ENCODE assay signal across 1 cellular context in the genomic region with DNA sequence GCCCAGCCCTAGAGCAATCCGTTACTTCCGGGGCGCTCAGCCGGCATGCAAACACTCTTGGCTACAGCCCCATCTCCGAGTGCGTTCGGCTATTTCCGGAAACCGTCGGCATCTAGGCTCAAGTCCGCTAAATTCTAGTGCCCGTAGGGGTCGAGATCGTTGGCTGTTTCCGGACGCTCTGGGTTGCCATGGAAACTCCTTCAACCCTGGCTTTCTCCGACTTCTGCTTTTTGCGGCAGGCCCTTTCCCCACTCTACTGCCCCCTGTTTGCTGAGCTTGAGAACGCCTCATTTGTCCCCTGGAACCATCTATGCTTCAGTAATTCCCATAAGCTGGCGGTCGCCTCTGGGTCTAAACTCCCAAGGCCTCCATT.
A peak's percentile ranks its signal among the peaks of the same experiment; 100 is the strongest.
TF ChIP-seq lines count a peak whose summit lies in the region.

No MANE protein-coding gene starts in this region.

TF ChIP-seq in SK-N-SH, 30 proteins besides CTCF, POLR2A, EP300 and RAD21 (continued from another document):
- TF ChIP-seq, protein P1, sequence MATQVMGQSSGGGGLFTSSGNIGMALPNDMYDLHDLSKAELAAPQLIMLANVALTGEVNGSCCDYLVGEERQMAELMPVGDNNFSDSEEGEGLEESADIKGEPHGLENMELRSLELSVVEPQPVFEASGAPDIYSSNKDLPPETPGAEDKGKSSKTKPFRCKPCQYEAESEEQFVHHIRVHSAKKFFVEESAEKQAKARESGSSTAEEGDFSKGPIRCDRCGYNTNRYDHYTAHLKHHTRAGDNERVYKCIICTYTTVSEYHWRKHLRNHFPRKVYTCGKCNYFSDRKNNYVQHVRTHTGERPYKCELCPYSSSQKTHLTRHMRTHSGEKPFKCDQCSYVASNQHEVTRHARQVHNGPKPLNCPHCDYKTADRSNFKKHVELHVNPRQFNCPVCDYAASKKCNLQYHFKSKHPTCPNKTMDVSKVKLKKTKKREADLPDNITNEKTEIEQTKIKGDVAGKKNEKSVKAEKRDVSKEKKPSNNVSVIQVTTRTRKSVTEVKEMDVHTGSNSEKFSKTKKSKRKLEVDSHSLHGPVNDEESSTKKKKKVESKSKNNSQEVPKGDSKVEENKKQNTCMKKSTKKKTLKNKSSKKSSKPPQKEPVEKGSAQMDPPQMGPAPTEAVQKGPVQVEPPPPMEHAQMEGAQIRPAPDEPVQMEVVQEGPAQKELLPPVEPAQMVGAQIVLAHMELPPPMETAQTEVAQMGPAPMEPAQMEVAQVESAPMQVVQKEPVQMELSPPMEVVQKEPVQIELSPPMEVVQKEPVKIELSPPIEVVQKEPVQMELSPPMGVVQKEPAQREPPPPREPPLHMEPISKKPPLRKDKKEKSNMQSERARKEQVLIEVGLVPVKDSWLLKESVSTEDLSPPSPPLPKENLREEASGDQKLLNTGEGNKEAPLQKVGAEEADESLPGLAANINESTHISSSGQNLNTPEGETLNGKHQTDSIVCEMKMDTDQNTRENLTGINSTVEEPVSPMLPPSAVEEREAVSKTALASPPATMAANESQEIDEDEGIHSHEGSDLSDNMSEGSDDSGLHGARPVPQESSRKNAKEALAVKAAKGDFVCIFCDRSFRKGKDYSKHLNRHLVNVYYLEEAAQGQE (IDR thresholded peaks at IDR 0.05; ENCODE audit: low read depth, low read length), result no peak
- peak; percentile 68 for TF ChIP-seq MXI1 (IDR thresholded peaks at IDR 0.05; ENCODE audit: low read depth, low read length)
- no peak for TF ChIP-seq NRF1 (IDR thresholded peaks at IDR 0.05; ENCODE audit: low read depth, low read length)
- no peak for TF ChIP-seq GATA2 (CRISPR knock-in tag; IDR thresholded peaks at IDR 0.05)
- TF ChIP-seq, protein P2, sequence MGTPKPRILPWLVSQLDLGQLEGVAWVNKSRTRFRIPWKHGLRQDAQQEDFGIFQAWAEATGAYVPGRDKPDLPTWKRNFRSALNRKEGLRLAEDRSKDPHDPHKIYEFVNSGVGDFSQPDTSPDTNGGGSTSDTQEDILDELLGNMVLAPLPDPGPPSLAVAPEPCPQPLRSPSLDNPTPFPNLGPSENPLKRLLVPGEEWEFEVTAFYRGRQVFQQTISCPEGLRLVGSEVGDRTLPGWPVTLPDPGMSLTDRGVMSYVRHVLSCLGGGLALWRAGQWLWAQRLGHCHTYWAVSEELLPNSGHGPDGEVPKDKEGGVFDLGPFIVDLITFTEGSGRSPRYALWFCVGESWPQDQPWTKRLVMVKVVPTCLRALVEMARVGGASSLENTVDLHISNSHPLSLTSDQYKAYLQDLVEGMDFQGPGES (IDR thresholded peaks at IDR 0.05; ENCODE audit: low read depth, low read length), result no peak
- TF ChIP-seq RFX5 (IDR thresholded peaks at IDR 0.05; ENCODE audit: low read length), result peak; percentile 55; the same call in 1 of the 2 replicates
- TF ChIP-seq FOXJ3 (CRISPR knock-in tag; IDR thresholded peaks at IDR 0.05), result no peak
- TF ChIP-seq, protein P3, sequence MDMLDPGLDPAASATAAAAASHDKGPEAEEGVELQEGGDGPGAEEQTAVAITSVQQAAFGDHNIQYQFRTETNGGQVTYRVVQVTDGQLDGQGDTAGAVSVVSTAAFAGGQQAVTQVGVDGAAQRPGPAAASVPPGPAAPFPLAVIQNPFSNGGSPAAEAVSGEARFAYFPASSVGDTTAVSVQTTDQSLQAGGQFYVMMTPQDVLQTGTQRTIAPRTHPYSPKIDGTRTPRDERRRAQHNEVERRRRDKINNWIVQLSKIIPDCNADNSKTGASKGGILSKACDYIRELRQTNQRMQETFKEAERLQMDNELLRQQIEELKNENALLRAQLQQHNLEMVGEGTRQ (IDR thresholded peaks at IDR 0.05; ENCODE audit: borderline replicate concordance, low read depth, low read length), result no peak
- TF ChIP-seq MEF2A (IDR thresholded peaks at IDR 0.05; ENCODE audit: borderline replicate concordance, low read depth), result no peak
- no peak for TF ChIP-seq EZH2phosphoT487 (IDR thresholded peaks at IDR 0.05; ENCODE audit: borderline replicate concordance, low read depth)
- TF ChIP-seq TEAD4 (IDR thresholded peaks at IDR 0.05; ENCODE audit: borderline replicate concordance, insufficient read depth), result no peak
- TF ChIP-seq, protein P4, sequence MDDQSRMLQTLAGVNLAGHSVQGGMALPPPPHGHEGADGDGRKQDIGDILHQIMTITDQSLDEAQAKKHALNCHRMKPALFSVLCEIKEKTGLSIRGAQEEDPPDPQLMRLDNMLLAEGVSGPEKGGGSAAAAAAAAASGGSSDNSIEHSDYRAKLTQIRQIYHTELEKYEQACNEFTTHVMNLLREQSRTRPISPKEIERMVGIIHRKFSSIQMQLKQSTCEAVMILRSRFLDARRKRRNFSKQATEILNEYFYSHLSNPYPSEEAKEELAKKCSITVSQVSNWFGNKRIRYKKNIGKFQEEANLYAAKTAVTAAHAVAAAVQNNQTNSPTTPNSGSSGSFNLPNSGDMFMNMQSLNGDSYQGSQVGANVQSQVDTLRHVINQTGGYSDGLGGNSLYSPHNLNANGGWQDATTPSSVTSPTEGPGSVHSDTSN (IDR thresholded peaks at IDR 0.05), result peak; percentile 0; the same call in 1 of the 2 replicates
- TF ChIP-seq RCOR1 (IDR thresholded peaks at IDR 0.05; ENCODE audit: low read length), result no peak
- peak; percentile 32; the same call in 1 of the 2 replicates for TF ChIP-seq YY1 (IDR thresholded peaks at IDR 0.05; ENCODE audit: low read depth)
- TF ChIP-seq, protein P5, sequence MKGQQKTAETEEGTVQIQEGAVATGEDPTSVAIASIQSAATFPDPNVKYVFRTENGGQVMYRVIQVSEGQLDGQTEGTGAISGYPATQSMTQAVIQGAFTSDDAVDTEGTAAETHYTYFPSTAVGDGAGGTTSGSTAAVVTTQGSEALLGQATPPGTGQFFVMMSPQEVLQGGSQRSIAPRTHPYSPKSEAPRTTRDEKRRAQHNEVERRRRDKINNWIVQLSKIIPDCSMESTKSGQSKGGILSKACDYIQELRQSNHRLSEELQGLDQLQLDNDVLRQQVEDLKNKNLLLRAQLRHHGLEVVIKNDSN (IDR thresholded peaks at IDR 0.05; ENCODE audit: borderline replicate concordance, low read depth), result no peak
- TF ChIP-seq, protein P6, sequence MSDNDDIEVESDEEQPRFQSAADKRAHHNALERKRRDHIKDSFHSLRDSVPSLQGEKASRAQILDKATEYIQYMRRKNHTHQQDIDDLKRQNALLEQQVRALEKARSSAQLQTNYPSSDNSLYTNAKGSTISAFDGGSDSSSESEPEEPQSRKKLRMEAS (IDR thresholded peaks at IDR 0.05; ENCODE audit: low read depth), result 0 out of 2 replicates have a peak, but pooled peaks have one; percentile 9
- peak; percentile 51; the same call in 1 of the 2 replicates for TF ChIP-seq NFIC (IDR thresholded peaks at IDR 0.05; ENCODE audit: borderline replicate concordance)
- TF ChIP-seq SMC3 (IDR thresholded peaks at IDR 0.05; ENCODE audit: low read depth, low read length), result peak; percentile 11; the same call in 1 of the 2 replicates
- TF ChIP-seq RXRA (IDR thresholded peaks at IDR 0.05; ENCODE audit: borderline replicate concordance, low read depth), result no peak
- peak; percentile 43 for TF ChIP-seq CHD2 (IDR thresholded peaks at IDR 0.05; ENCODE audit: low read length, partially characterized antibody)
- TF ChIP-seq JUND (IDR thresholded peaks at IDR 0.05), result no peak
- TF ChIP-seq ELF1 (IDR thresholded peaks at IDR 0.05), result peak; percentile 75
- no peak; the same call in 1 of the 2 replicates for TF ChIP-seq POLR2AphosphoS5 (IDR thresholded peaks at IDR 0.05; ENCODE audit: low read depth, low read length)
- TF ChIP-seq GABPA (IDR thresholded peaks at IDR 0.05; ENCODE audit: low read depth), result peak; percentile 57
